Comparison of ENCODE assay signal across 9 cellular contexts in the genomic region with DNA sequence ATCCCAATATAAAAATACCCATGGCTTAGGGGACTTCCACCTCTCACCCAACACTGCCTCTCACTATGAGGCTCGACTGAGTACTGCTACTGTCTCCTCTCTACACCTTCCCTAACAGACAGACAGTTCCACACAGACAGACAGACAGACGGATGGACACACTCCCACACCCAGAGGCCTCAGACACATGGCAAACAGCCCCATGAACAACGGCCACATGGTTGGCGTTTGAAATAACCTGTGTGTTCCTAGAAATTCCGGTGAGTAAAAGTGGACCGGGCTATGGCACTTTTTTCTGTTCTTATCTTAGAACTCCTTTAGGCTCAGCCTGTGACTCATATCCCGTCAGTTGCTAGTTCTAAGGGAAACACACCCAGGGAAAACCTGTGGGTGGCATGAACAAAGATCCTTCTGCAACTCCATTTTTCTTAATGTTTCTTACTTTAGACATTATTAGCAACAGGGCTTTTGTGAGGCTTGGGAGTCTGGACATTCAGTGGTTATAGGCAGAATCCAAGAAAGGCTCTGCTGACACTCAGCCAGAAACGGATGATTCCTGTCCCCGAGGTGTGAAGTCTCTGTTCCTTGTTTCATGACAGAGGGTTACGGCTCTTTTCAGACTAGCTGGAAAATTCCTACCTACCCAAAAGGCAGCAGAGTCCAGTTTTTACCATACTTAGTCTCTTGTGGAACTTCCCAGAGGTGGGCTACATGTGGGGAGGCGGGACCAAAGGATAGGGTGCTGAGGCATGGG.
DNase-seq lines count a peak whose midpoint lies in the region; ATAC-seq and TF ChIP-seq lines count a peak whose summit lies in the region.
"Had no signal": no experiment of that assay in that cellular context is flagged by ENCODE, and none has a peak within 500 bp of the region (broad histone marks: within the 10 kb centered on the region; RNA-seq: fewer than 3 reads in every experiment).

No MANE protein-coding gene starts in this region.

- no peaks in the 10 kb centered on the region for H3K27me3 ChIP-seq in AG04450 (ENCODE audit: control insufficient read depth, insufficient read depth, low read length)
- H3K27me3 ChIP-seq in brain microvascular endothelial cell (replicated peaks), result no peaks in the 10 kb centered on the region
- H3K27me3 ChIP-seq in left lung, result no peaks in the 10 kb centered on the region

- H3K27ac ChIP-seq in AG04450 (ENCODE audit: low read depth, low read length), result peak overlapping the region; percentile 47
- no peak overlapping the region for H3K27ac ChIP-seq in brain microvascular endothelial cell
- H3K27ac ChIP-seq in left lung, result no peak overlapping the region

- peak; percentile 85 for ATAC-seq in left lung
- no peak for ATAC-seq in HG03457 (IDR thresholded peaks at IDR 0.05; ENCODE audit: unreplicated experiment)

- intact Hi-C loops in left lung (cut with DNase I), result no loop called here

- CTCF ChIA-PET in AG04450 (lab: Charles Lee), result interaction anchor here (1.0 kb wide), 1 partner anchor 9 kb away, joined by 4 read pairs; no protein-coding TSS in a partner anchor

- TF ChIP-seq CTCF in AG04450 (IDR thresholded peaks at IDR 0.05; ENCODE audit: low read depth, low read length) (no peak), brain microvascular endothelial cell (IDR thresholded peaks at IDR 0.05; ENCODE audit: low read depth, low read length, missing control alignments) (no peak), left lung (IDR thresholded peaks at IDR 0.05) (no peak)

- no peaks in the 10 kb centered on the region for H3K4me1 ChIP-seq in left lung

- H3K9me3 ChIP-seq in AG04450 (ENCODE audit: control insufficient read depth, insufficient read depth, low read length), result no peaks in the 10 kb centered on the region
- H3K9me3 ChIP-seq in left lung, result peaks cover 0 to 13% of the 10 kb centered on the region in 2 donors

- POLR2A ChIA-PET in AG04450 (lab: Yijun Ruan, JAX), result no interaction called here

- in situ Hi-C loops in brain microvascular endothelial cell (cut with HindIII; ENCODE audit: low pct_ligation_motif_present, low sequenced_read_pairs), result no loop called here

- H3K36me3 ChIP-seq in brain microvascular endothelial cell (replicated peaks), result no peaks in the 10 kb centered on the region
- H3K36me3 ChIP-seq in left lung, result no peaks in the 10 kb centered on the region

- H3K4me3 ChIP-seq in AG04450 (ENCODE audit: low read depth, low read length) (no peak overlapping the region; the same call in 1 of the 2 replicates), brain microvascular endothelial cell (ENCODE audit: low read depth, low read length) (no peak overlapping the region), left lung (no peak overlapping the region)

- DNase-seq in AG04450 (ENCODE audit: low read depth, low spot score) (peak; percentile 39), HT1080 (ENCODE audit: low read depth) (peak; percentile 91), brain microvascular endothelial cell (peak; percentile 81), left lung (no peak), NCI-H2196 (lab: John Stamatoyannopoulos, UW; ENCODE audit: unreplicated experiment) (no peak), cerebellar nuclear complex (lab: John Stamatoyannopoulos, UW) (no peak), NCI-H1694 treated with DMSO at 0.1 percent for 48 hours (lab: John Stamatoyannopoulos, UW) (no peak)
- DNase-seq: NCI-H1694 had no signal

Comparison
In these comparisons a context has a peak if more than half of its experiments do, and no peak if none do; other contexts are left out.
1. DNase-seq: peak in AG04450 (single experiment), HT1080 (single experiment) and brain microvascular endothelial cell (single experiment); none in left lung (0 of 2), NCI-H2196 (single experiment), cerebellar nuclear complex (0 of 2) and NCI-H1694 treated with DMSO at 0.1 percent for 48 hours (single experiment).